ENCODE assay signal across 31 cellular contexts in genomic region chr5:75675779-75676178, GRCh38.
"Had no signal": no experiment of that assay in that cellular context is flagged by ENCODE, and none has a peak within 500 bp of the region (broad histone marks: within the 10 kb centered on the region; RNA-seq: fewer than 3 reads in every experiment).

No MANE protein-coding gene starts in this region.

- H3K36me3 ChIP-seq: breast epithelium had no signal

- H3K27me3 Mint-ChIP-seq: activated B cell treated with CpG ODN at 0.5 μM for 24 hours; activated CD8-positive, alpha-beta T cell treated with anti-CD3 and anti-CD28 coated beads for 36 hours had no signal

- ATAC-seq: activated CD8-positive, alpha-beta T cell treated with anti-CD3 and anti-CD28 coated beads for 36 hours; activated naive CD4-positive, alpha-beta T cell treated with anti-CD3 and anti-CD28 coated beads, Interleukin-2, amount 50 U/mL, for 72 hours; body of pancreas; PC-3 had no signal

- H3K27ac Mint-ChIP-seq: activated B cell treated with CpG ODN at 0.5 μM for 24 hours; activated CD8-positive, alpha-beta T cell treated with anti-CD3 and anti-CD28 coated beads for 36 hours; activated naive CD4-positive, alpha-beta T cell treated with anti-CD3 and anti-CD28 coated beads for 36 hours; activated naive CD4-positive, alpha-beta T cell treated with anti-CD3 and anti-CD28 coated beads, Interleukin-2, amount 50 U/mL, for 72 hours; activated T-helper 1 cell treated with anti-CD3 and anti-CD28 coated beads, Interleukin-12 subunit alpha, Interleukin-12 subunit beta, Interleukin-2, Interleukin-4 antibody, amounts not matched to agents 30 ng/mL and 10 ng/mL and 1 ng/mL, durations not matched to agents 14 hours and 24 hours and 36 hours; T-helper 1 cell treated with Interleukin-12 subunit alpha and Interleukin-12 subunit beta and Interleukin-4 antibody, amounts not matched to agents 30 μg/mL and 1 μg/mL, for 36 hours; T-helper 2 cell treated with Interferon-gamma antibody and Interleukin-4, amounts not matched to agents 5 μg/mL and 100 μg/mL, for 36 hours had no signal

- H3K4me3 Mint-ChIP-seq: activated B cell treated with CpG ODN at 0.5 μM for 24 hours; activated CD8-positive, alpha-beta T cell treated with anti-CD3 and anti-CD28 coated beads for 36 hours; activated naive CD4-positive, alpha-beta T cell treated with anti-CD3 and anti-CD28 coated beads for 36 hours; activated T-helper 1 cell treated with anti-CD3 and anti-CD28 coated beads, Interleukin-12 subunit alpha, Interleukin-12 subunit beta, Interleukin-2, Interleukin-4 antibody, amounts not matched to agents 30 ng/mL and 10 ng/mL and 1 ng/mL, durations not matched to agents 14 hours and 24 hours and 36 hours; T-helper 1 cell treated with Interleukin-12 subunit alpha and Interleukin-12 subunit beta and Interleukin-4 antibody, amounts not matched to agents 30 μg/mL and 1 μg/mL, for 36 hours; T-helper 2 cell treated with Interferon-gamma antibody and Interleukin-4, amounts not matched to agents 5 μg/mL and 100 μg/mL, for 36 hours had no signal

- H3K27ac ChIP-seq: adrenal gland, body of pancreas, breast epithelium, KMS-11, Peyer's patch, VCaP had no signal

- H3K4me2 ChIP-seq: KMS-11 had no signal

- H3K9ac ChIP-seq: KMS-11 had no signal

- H3K9me3 Mint-ChIP-seq: activated B cell treated with CpG ODN at 0.5 μM for 24 hours; activated CD8-positive, alpha-beta T cell treated with anti-CD3 and anti-CD28 coated beads for 36 hours; activated naive CD4-positive, alpha-beta T cell treated with anti-CD3 and anti-CD28 coated beads for 36 hours; activated naive CD4-positive, alpha-beta T cell treated with anti-CD3 and anti-CD28 coated beads, Interleukin-2, amount 50 U/mL, for 72 hours; activated T-helper 1 cell treated with anti-CD3 and anti-CD28 coated beads, Interleukin-12 subunit alpha, Interleukin-12 subunit beta, Interleukin-2, Interleukin-4 antibody, amounts not matched to agents 30 ng/mL and 10 ng/mL and 1 ng/mL, durations not matched to agents 14 hours and 24 hours and 36 hours; T-helper 1 cell treated with Interleukin-12 subunit alpha and Interleukin-12 subunit beta and Interleukin-4 antibody, amounts not matched to agents 30 μg/mL and 1 μg/mL, for 36 hours; T-helper 2 cell treated with Interferon-gamma antibody and Interleukin-4, amounts not matched to agents 5 μg/mL and 100 μg/mL, for 36 hours had no signal

- H3K4me1 ChIP-seq: body of pancreas, breast epithelium, Peyer's patch had no signal

- H3K27me3 ChIP-seq: adrenal gland, body of pancreas, breast epithelium, Peyer's patch had no signal

- H3K4me1 Mint-ChIP-seq: activated B cell treated with CpG ODN at 0.5 μM for 24 hours had no signal

- H3K4me3 ChIP-seq: adrenal gland, body of pancreas, breast epithelium, Peyer's patch had no signal

- H3K9me3 ChIP-seq: adrenal gland, body of pancreas, breast epithelium, Peyer's patch had no signal

- DNase-seq: activated B cell treated with CpG ODN at 0.5 μM for 24 hours; activated CD4-positive, alpha-beta T cell treated with anti-CD3 and anti-CD28 coated beads for 4 hours; activated CD4-positive, CD25-positive, alpha-beta regulatory T cell treated with anti-CD3 and anti-CD28 coated beads, Interleukin-2, amount 50 U/mL, for 72 hours; activated CD8-positive, alpha-beta T cell treated with anti-CD3 and anti-CD28 coated beads for 36 hours; activated gamma-delta T cell treated with Interleukin-2 at 50 U/mL for 16 hours; activated naive CD4-positive, alpha-beta T cell treated with anti-CD3 and anti-CD28 coated beads for 36 hours; activated T-cell treated with anti-CD3 and anti-CD28 coated beads, Interleukin-2, amount 50 U/mL, for 1 hour; adrenal gland; body of pancreas; cerebellar nuclear complex; MM.1S; MV-4-11; NCI-H1092; NCI-H1436 treated with DMSO at 0.1 percent for 48 hours; NCI-H1694 treated with DMSO at 0.1 percent for 48 hours; NCI-H2029; NCI-H345; NCI-H524 treated with DMSO at 0.1 percent for 48 hours; NCI-H748 treated with DMSO at 0.1 percent for 48 hours; NK-92 treated with Interleukin-12 subunit alpha and Interleukin-12 subunit beta, amount 100 ng/mL, for 24 hours; PC-3; Peyer's patch; RPMI8226; SIG-M5 had no signal
